ENCODE assay signal across 8 cellular contexts in genomic region chr14:50047274-50047676, GRCh38.
DNase-seq lines count a peak whose midpoint lies in the region; ATAC-seq and TF ChIP-seq lines count a peak whose summit lies in the region.

No MANE protein-coding gene starts in this region.

- CTCF ChIA-PET in activated CD8-positive, alpha-beta memory T cell treated with anti-CD3 and anti-CD28 coated beads, Interleukin-2, amount 10 ng/mL, durations not matched to agents 7 days and 5 days (lab: Charles Lee) = interaction anchor here (1.1 to 3.9 kb wide), 6 partner anchors 10 to 185 kb away, joined by 3 to 29 read pairs (median 6); no protein-coding TSS in a partner anchor
- CTCF ChIA-PET in activated CD8-positive, alpha-beta T cell treated with anti-CD3 and anti-CD28 coated beads for 36 hours (lab: Charles Lee) = interaction anchor here (1.0 to 2.5 kb wide), 4 partner anchors 9 to 44 kb away, joined by 3 to 12 read pairs (median 4); no protein-coding TSS in a partner anchor

- H3K36me3 Mint-ChIP-seq in activated CD8-positive, alpha-beta memory T cell treated with anti-CD3 and anti-CD28 coated beads, Interleukin-2, amount 10 ng/mL, durations not matched to agents 7 days and 5 days = peaks cover 37% of the 10 kb centered on the region
- H3K36me3 Mint-ChIP-seq in activated CD8-positive, alpha-beta T cell treated with anti-CD3 and anti-CD28 coated beads for 36 hours (ENCODE audit: low read depth) = peaks cover 21% of the 10 kb centered on the region
- H3K36me3 Mint-ChIP-seq in naive thymus-derived CD8-positive, alpha-beta T cell = peaks cover 4 to 19% (median 15%) of the 10 kb centered on the region in 3 donors

- no peak for ATAC-seq in activated CD8-positive, alpha-beta memory T cell treated with anti-CD3 and anti-CD28 coated beads, Interleukin-2, amount 10 ng/mL, durations not matched to agents 7 days and 5 days
- ATAC-seq in HG03095 (IDR thresholded peaks at IDR 0.05; ENCODE audit: unreplicated experiment) = peak; percentile 84
- no peak for ATAC-seq in activated CD8-positive, alpha-beta T cell treated with anti-CD3 and anti-CD28 coated beads for 36 hours
- no peak for ATAC-seq in naive thymus-derived CD8-positive, alpha-beta T cell

- H3K9me3 ChIP-seq in MG63 = no peaks in the 10 kb centered on the region

- no peaks in the 10 kb centered on the region for H3K27me3 Mint-ChIP-seq in activated CD8-positive, alpha-beta memory T cell treated with anti-CD3 and anti-CD28 coated beads, Interleukin-2, amount 10 ng/mL, durations not matched to agents 7 days and 5 days
- no peaks in the 10 kb centered on the region for H3K27me3 Mint-ChIP-seq in activated CD8-positive, alpha-beta T cell treated with anti-CD3 and anti-CD28 coated beads for 36 hours
- H3K27me3 Mint-ChIP-seq in naive thymus-derived CD8-positive, alpha-beta T cell = no peaks in the 10 kb centered on the region

- DNase-seq in activated CD8-positive, alpha-beta memory T cell treated with anti-CD3 and anti-CD28 coated beads, Interleukin-2, amount 10 ng/mL, durations not matched to agents 7 days and 5 days = no peak
- no peak for DNase-seq in activated CD8-positive, alpha-beta memory T cell treated with anti-CD3 and anti-CD28 coated beads, Interleukin-2, amount 50 U/mL, for 48 hours
- DNase-seq in activated CD8-positive, alpha-beta T cell treated with anti-CD3 and anti-CD28 coated beads for 36 hours = no peak
- no peak for DNase-seq in naive thymus-derived CD8-positive, alpha-beta T cell
- DNase-seq in MG63 (no peak), COR-L47 (lab: John Stamatoyannopoulos, UW) (no peak), NCI-H1048 (lab: John Stamatoyannopoulos, UW) (no peak)

- H3K4me3 Mint-ChIP-seq in activated CD8-positive, alpha-beta memory T cell treated with anti-CD3 and anti-CD28 coated beads, Interleukin-2, amount 10 ng/mL, durations not matched to agents 7 days and 5 days = no peak overlapping the region
- H3K4me3 Mint-ChIP-seq in activated CD8-positive, alpha-beta T cell treated with anti-CD3 and anti-CD28 coated beads for 36 hours = no peak overlapping the region
- H3K4me3 Mint-ChIP-seq in naive thymus-derived CD8-positive, alpha-beta T cell = peak overlapping the region in 1 of 10 donors; percentile 54

- H3K4me3 ChIP-seq in MG63 = no peak overlapping the region

- H3K9me3 Mint-ChIP-seq in activated CD8-positive, alpha-beta memory T cell treated with anti-CD3 and anti-CD28 coated beads, Interleukin-2, amount 10 ng/mL, durations not matched to agents 7 days and 5 days (ENCODE audit: low read depth) = no peaks in the 10 kb centered on the region
- peaks cover 9% of the 10 kb centered on the region for H3K9me3 Mint-ChIP-seq in activated CD8-positive, alpha-beta T cell treated with anti-CD3 and anti-CD28 coated beads for 36 hours
- H3K9me3 Mint-ChIP-seq in naive thymus-derived CD8-positive, alpha-beta T cell = peaks cover 0 to 4% (median 0%) of the 10 kb centered on the region in 9 donors

- peak overlapping the region; percentile 50 for H3K27ac Mint-ChIP-seq in activated CD8-positive, alpha-beta memory T cell treated with anti-CD3 and anti-CD28 coated beads, Interleukin-2, amount 10 ng/mL, durations not matched to agents 7 days and 5 days
- H3K27ac Mint-ChIP-seq in activated CD8-positive, alpha-beta T cell treated with anti-CD3 and anti-CD28 coated beads for 36 hours = peak overlapping the region; percentile 14
- peak overlapping the region; percentile 35 to 98 (median 88) for H3K27ac Mint-ChIP-seq in naive thymus-derived CD8-positive, alpha-beta T cell

- no peaks in the 10 kb centered on the region for H3K27me3 ChIP-seq in MG63

- POLR2A ChIA-PET in activated CD8-positive, alpha-beta T cell treated with anti-CD3 and anti-CD28 coated beads for 36 hours (lab: Charles Lee) = interaction anchor here (0.5 to 3.6 kb wide), 5 partner anchors 9 to 47 kb away, joined by 3 to 47 read pairs (median 6); no protein-coding TSS in a partner anchor
- POLR2A ChIA-PET in naive thymus-derived CD8-positive, alpha-beta T cell (lab: Charles Lee) = interaction anchor here (0.7 to 5.5 kb wide), 5 partner anchors 9 to 50 kb away, joined by 3 to 86 read pairs (median 4); no protein-coding TSS in a partner anchor

- peaks cover 44% of the 10 kb centered on the region for H3K4me1 Mint-ChIP-seq in activated CD8-positive, alpha-beta memory T cell treated with anti-CD3 and anti-CD28 coated beads, Interleukin-2, amount 10 ng/mL, durations not matched to agents 7 days and 5 days
- peaks cover 43% of the 10 kb centered on the region for H3K4me1 Mint-ChIP-seq in activated CD8-positive, alpha-beta T cell treated with anti-CD3 and anti-CD28 coated beads for 36 hours (ENCODE audit: low read depth)
- H3K4me1 Mint-ChIP-seq in naive thymus-derived CD8-positive, alpha-beta T cell = peaks cover 43 to 64% (median 59%) of the 10 kb centered on the region in 4 donors

- no peak for TF ChIP-seq CTCF in activated CD8-positive, alpha-beta T cell treated with anti-CD3 and anti-CD28 coated beads for 36 hours (IDR thresholded peaks at IDR 0.05)

- intact Hi-C loops in activated CD8-positive, alpha-beta T cell treated with anti-CD3 and anti-CD28 coated beads for 36 hours (cut with micrococcal nuclease) = no loop called here

- H3K36me3 ChIP-seq in MG63 = no peaks in the 10 kb centered on the region

Comparison
In these comparisons a context has a peak if more than half of its experiments do, and no peak if none do; other contexts are left out.
1. H3K27ac Mint-ChIP-seq: peak in every context shown above with its lines; median percentile 88 in naive thymus-derived CD8-positive, alpha-beta T cell; 50 in activated CD8-positive, alpha-beta memory T cell treated with anti-CD3 and anti-CD28 coated beads, Interleukin-2, amount 10 ng/mL, durations not matched to agents 7 days and 5 days; 14 in activated CD8-positive, alpha-beta T cell treated with anti-CD3 and anti-CD28 coated beads for 36 hours.